Comparison of ENCODE assay signal across 8 cellular contexts in the genomic region with DNA sequence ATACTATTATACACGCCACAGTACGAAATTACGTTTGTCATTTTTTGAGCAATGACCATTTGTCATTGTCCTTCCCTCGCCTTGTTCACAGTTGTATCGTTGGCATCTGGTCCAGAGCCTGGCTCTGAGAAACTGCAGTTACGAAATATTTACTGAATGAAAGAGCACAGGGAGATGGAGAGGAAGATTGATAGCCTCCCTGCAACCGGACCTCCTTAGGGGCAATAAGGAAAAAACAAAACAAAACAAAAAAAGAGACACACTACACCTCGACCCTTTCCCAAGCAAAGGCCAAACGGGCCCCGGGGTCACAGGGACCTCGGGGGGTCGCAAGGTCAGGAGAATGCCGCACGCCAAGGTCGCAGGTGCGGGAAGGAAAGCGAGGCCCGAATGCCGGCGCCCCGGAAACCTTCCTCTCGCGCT. TPM values are rescaled to one million over a fixed set of nuclear protein-coding genes. Genes with fewer than 3 reads are reported as not detected.
DNase-seq lines count a peak whose midpoint lies in the region; ATAC-seq and TF ChIP-seq lines count a peak whose summit lies in the region.

No MANE protein-coding gene starts in this region.

- TF ChIP-seq CTCF in GM12865 (IDR thresholded peaks at IDR 0.05; ENCODE audit: insufficient read depth, low read depth, low read length, missing control alignments) (no peak), Peyer's patch (IDR thresholded peaks at IDR 0.05) (no peak), epithelial cell of proximal tubule (conservative IDR thresholded peaks at IDR 0.05; ENCODE audit: low read depth, low read length) (no peak)

- peak overlapping the region; percentile 70 to 81 (median 77) for H3K27ac ChIP-seq in Peyer's patch

- H3K4me3 Mint-ChIP-seq in naive B cell, result peak overlapping the region; percentile 79 to 95 (median 90)

- no peak for ATAC-seq in naive B cell (ENCODE audit: low read depth in 2 of 2)
- ATAC-seq in HG02840 (IDR thresholded peaks at IDR 0.05; ENCODE audit: low FRiP score, unreplicated experiment), result no peak
- no peak for ATAC-seq in HG02981 (IDR thresholded peaks at IDR 0.05; ENCODE audit: unreplicated experiment)

- no peaks in the 10 kb centered on the region for H3K36me3 Mint-ChIP-seq in naive B cell

- no peaks in the 10 kb centered on the region for H3K27me3 ChIP-seq in Peyer's patch

- no peaks in the 10 kb centered on the region for H3K36me3 ChIP-seq in Peyer's patch

- peaks cover 0 to 4% (median 3%) of the 10 kb centered on the region in 3 donors for H3K27me3 Mint-ChIP-seq in naive B cell

- peaks cover 20 to 46% (median 43%) of the 10 kb centered on the region in 3 donors for H3K4me1 Mint-ChIP-seq in naive B cell

- peaks cover 0 to 22% (median 1%) of the 10 kb centered on the region in 4 donors for H3K4me1 ChIP-seq in Peyer's patch

- no peaks in the 10 kb centered on the region for H3K9me3 ChIP-seq in Peyer's patch

- H3K27ac Mint-ChIP-seq in naive B cell, result peak overlapping the region in 4 of 6 donors; percentile 22 to 75 (median 39)

- H3K9me3 Mint-ChIP-seq in naive B cell, result no peaks in the 10 kb centered on the region

- peak overlapping the region; percentile 99 for H3K4me3 ChIP-seq in GM12865 (ENCODE audit: low read depth, low read length)
- H3K4me3 ChIP-seq in Peyer's patch, result peak overlapping the region; percentile 88 to 94 (median 92)
- peak overlapping the region; percentile 78 for H3K4me3 ChIP-seq in epithelial cell of proximal tubule (ENCODE audit: low read depth, low read length)

- DNase-seq in GM12865 (ENCODE audit: low read depth), result peak; percentile 4
- DNase-seq in Peyer's patch, result no peak
- DNase-seq in epithelial cell of proximal tubule (ENCODE audit: low read depth), result no peak
- no peak for DNase-seq in naive B cell
- no peak for DNase-seq in CD1c-positive myeloid dendritic cell (ENCODE audit: extremely low spot score)
- DNase-seq in dermis blood vessel endothelial cell, result no peak

- TF ChIP-seq POLR2A in Peyer's patch (IDR thresholded peaks at IDR 0.05), result no peak

RNA-seq across cellular contexts. Expression of a gene that starts 0.9 kb away (rescaled TPM):
- total RNA-seq in Peyer's patch, result 10 to 100 TPM; 57.0 to 72.7 (median 67.1) TPM
- 173 and 228 TPM in 2 replicates for total RNA-seq in epithelial cell of proximal tubule
- polyA plus RNA-seq in naive B cell (ENCODE audit: low read depth in 6 of 6), result 10 to 100 TPM; 39.5 to 53.5 (median 47.3) TPM
- total RNA-seq in dermis blood vessel endothelial cell, result 44.9 and 96.9 TPM in 2 replicates

RNA-seq across cellular contexts. Expression of a gene that starts 48.7 kb away (rescaled TPM):
- total RNA-seq in Peyer's patch, result 10 to 100 TPM; 12.8 to 35.5 (median 18.1) TPM
- 9.5 and 12.0 TPM in 2 replicates for total RNA-seq in epithelial cell of proximal tubule
- polyA plus RNA-seq in naive B cell (ENCODE audit: low read depth in 6 of 6), result 1 to 10 TPM; 2.5 to 7.0 (median 3.6) TPM
- total RNA-seq in dermis blood vessel endothelial cell, result 27.7 and 39.6 TPM in 2 replicates
